ENCODE assay signal across 1 cellular context in the genomic region with DNA sequence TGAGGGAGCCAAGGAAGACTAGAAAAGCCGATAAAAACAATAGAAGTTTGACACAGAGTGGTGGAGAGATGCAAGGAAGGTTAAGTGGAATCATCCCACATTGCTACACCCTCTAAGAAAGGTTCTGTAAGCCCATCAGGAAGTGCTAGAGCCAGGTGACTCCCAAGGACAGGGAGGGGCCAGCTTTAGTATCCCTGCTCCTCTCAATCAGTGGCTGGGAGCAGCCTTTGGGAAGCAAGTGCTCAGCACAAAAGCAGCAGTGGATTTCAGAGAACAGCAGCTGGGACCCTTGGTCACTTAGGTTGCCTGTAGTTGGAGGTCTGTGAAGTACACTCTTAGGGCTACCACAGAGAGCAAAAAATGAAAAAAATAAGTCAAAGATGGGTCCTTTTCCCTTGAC.
TF ChIP-seq lines count a peak whose summit lies in the region.

No MANE protein-coding gene starts in this region.

TF ChIP-seq in IMR-90, 13 proteins besides CTCF, POLR2A, EP300 and RAD21 (continued from another document):
- no peak for TF ChIP-seq FOS (IDR thresholded peaks at IDR 0.05; ENCODE audit: low read depth, low read length)
- TF ChIP-seq RFX5 (IDR thresholded peaks at IDR 0.05; ENCODE audit: low read depth, low read length), result no peak
- no peak for TF ChIP-seq MAZ (IDR thresholded peaks at IDR 0.05; ENCODE audit: borderline replicate concordance, low read depth, low read length)
- TF ChIP-seq, protein P1, sequence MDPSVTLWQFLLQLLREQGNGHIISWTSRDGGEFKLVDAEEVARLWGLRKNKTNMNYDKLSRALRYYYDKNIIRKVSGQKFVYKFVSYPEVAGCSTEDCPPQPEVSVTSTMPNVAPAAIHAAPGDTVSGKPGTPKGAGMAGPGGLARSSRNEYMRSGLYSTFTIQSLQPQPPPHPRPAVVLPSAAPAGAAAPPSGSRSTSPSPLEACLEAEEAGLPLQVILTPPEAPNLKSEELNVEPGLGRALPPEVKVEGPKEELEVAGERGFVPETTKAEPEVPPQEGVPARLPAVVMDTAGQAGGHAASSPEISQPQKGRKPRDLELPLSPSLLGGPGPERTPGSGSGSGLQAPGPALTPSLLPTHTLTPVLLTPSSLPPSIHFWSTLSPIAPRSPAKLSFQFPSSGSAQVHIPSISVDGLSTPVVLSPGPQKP (IDR thresholded peaks at IDR 0.05; ENCODE audit: borderline replicate concordance, low read depth, low read length), result no peak
- TF ChIP-seq RCOR1 (IDR thresholded peaks at IDR 0.05; ENCODE audit: insufficient replicate concordance, low read length), result no peak
- no peak for TF ChIP-seq CHD1 (IDR thresholded peaks at IDR 0.05; ENCODE audit: low read depth, low read length)
- TF ChIP-seq BHLHE40 (IDR thresholded peaks at IDR 0.05; ENCODE audit: low read depth, low read length), result no peak
- no peak for TF ChIP-seq MXI1 (IDR thresholded peaks at IDR 0.05; ENCODE audit: borderline replicate concordance, low read depth, low read length)
